In the genomic region with DNA sequence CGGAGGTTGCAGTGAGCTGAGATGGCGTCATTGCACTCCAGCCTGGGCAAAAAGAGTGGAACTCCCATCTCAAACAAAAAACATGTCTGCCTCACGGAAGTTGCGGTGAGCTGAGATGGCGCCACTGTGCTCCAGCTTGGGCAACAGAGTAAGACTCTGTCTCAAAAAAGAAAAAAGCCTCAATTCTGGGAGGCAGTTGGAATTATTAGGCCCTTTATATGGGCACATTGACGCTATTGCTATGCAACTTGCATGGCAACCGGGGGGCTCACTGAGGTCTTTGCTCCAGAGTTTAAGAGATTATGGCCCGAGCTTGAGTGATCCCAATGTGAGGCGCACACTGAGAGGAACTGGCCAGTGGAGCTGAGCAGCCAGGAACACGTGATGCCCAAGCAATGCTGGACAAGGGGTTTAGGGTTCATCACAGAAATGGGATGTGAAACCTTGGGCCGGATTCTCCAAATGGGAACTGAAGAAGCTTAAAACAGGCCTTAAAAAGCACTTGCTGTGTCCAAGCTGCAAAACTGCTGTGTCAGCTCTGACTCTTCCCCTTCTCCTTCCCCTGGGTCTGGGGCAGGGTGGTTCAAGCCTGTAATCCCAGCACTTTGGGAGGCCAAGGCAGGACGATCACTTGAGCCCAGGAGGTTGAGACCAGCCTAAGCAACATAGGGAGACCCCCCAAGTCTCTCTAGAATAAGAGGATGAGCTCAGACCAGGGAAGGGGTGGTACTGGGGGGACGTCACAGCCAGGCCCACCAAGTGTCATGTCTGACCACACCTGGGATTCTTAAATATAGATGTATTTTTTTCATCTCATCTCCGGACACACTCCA, we compare ENCODE assay signal across 8 cellular contexts. TPM values are rescaled to one million over a fixed set of nuclear protein-coding genes. Genes with fewer than 3 reads are reported as not detected.
DNase-seq lines count a peak whose midpoint lies in the region; ATAC-seq and TF ChIP-seq lines count a peak whose summit lies in the region.

No MANE protein-coding gene starts in this region.

- no peak for ATAC-seq in activated naive CD8-positive, alpha-beta T cell treated with anti-CD3 and anti-CD28 coated beads, Interleukin-2, amount 10 ng/mL, durations not matched to agents 7 days and 5 days (ENCODE audit: low read depth)
- ATAC-seq in HG02981 (IDR thresholded peaks at IDR 0.05; ENCODE audit: unreplicated experiment), result no peak

- intact Hi-C loops in testis (cut with DNase I; ENCODE audit: low total_unique reads), result no loop called here

- POLR2A ChIA-PET in activated naive CD8-positive, alpha-beta T cell treated with anti-CD3 and anti-CD28 coated beads, Interleukin-2, amount 10 ng/mL, durations not matched to agents 7 days and 5 days (lab: Charles Lee), result interaction anchor here (0.5 to 2.6 kb wide), 5 partner anchors 25 to 188 kb away, joined by 3 to 14 read pairs (median 6); a partner anchor contains a TSS

- no peaks in the 10 kb centered on the region for H3K36me3 ChIP-seq in testis (ENCODE audit: low read depth, missing control alignments)

- TF ChIP-seq POLR2A in testis (IDR thresholded peaks at IDR 0.05), result no peak

- no peak overlapping the region for H3K4me3 ChIP-seq in HL-60 (replicated peaks; ENCODE audit: insufficient read depth, low read length)
- no peak overlapping the region for H3K4me3 ChIP-seq in testis

- peak overlapping the region; percentile 87 for H3K4me3 Mint-ChIP-seq in activated naive CD8-positive, alpha-beta T cell treated with anti-CD3 and anti-CD28 coated beads, Interleukin-2, amount 10 ng/mL, durations not matched to agents 7 days and 5 days

- peaks cover 39% of the 10 kb centered on the region for H3K4me1 Mint-ChIP-seq in activated naive CD8-positive, alpha-beta T cell treated with anti-CD3 and anti-CD28 coated beads, Interleukin-2, amount 10 ng/mL, durations not matched to agents 7 days and 5 days

- H3K9me3 Mint-ChIP-seq in activated naive CD8-positive, alpha-beta T cell treated with anti-CD3 and anti-CD28 coated beads, Interleukin-2, amount 10 ng/mL, durations not matched to agents 7 days and 5 days, result no peaks in the 10 kb centered on the region

- H3K9me3 ChIP-seq in testis, result no peaks in the 10 kb centered on the region

- DNase-seq in AG09319 (ENCODE audit: extremely low read depth, low read depth), result peak; percentile 56
- DNase-seq in HL-60 (ENCODE audit: low read depth in 1 of 2, low spot score in 1 of 2), result peak; percentile 81 to 91
- DNase-seq in activated naive CD8-positive, alpha-beta T cell treated with anti-CD3 and anti-CD28 coated beads, Interleukin-2, amount 10 ng/mL, durations not matched to agents 7 days and 5 days, result no peak
- DNase-seq in iris pigment epithelial cell (ENCODE audit: low read depth), result peak; percentile 65
- peak; percentile 59 for DNase-seq in testis
- DNase-seq in foreskin melanocyte, result no peak
- no peak for DNase-seq in stimulated activated CD4-positive, alpha-beta T cell treated with anti-CD3 and anti-CD28 coated beads, Interleukin-4, amount 100 ng/mL, for 24 hours

- H3K27ac Mint-ChIP-seq in activated naive CD8-positive, alpha-beta T cell treated with anti-CD3 and anti-CD28 coated beads, Interleukin-2, amount 10 ng/mL, durations not matched to agents 7 days and 5 days, result peak overlapping the region; percentile 0

- H3K27me3 ChIP-seq in HL-60 (ENCODE audit: insufficient read depth, poor library complexity, severe bottlenecking) (no peaks in the 10 kb centered on the region), testis (no peaks in the 10 kb centered on the region)

- WGBS in testis, 2 donors, result 72 to 80% methylated on average over 14 of the region's 14 CpGs

- H3K36me3 Mint-ChIP-seq in activated naive CD8-positive, alpha-beta T cell treated with anti-CD3 and anti-CD28 coated beads, Interleukin-2, amount 10 ng/mL, durations not matched to agents 7 days and 5 days, result peaks cover 22% of the 10 kb centered on the region

- no peaks in the 10 kb centered on the region for H3K27me3 Mint-ChIP-seq in activated naive CD8-positive, alpha-beta T cell treated with anti-CD3 and anti-CD28 coated beads, Interleukin-2, amount 10 ng/mL, durations not matched to agents 7 days and 5 days

- H3K27ac ChIP-seq in HL-60 (replicated peaks) (peak overlapping the region; percentile 91), testis (peak overlapping the region in 1 of 2 donors; percentile 93)

- peaks cover 26% of the 10 kb centered on the region for H3K4me1 ChIP-seq in testis

- TF ChIP-seq CTCF in AG09319 (IDR thresholded peaks at IDR 0.05; ENCODE audit: low read depth, low read length), result no peak
- no peak for TF ChIP-seq CTCF in HL-60 (IDR thresholded peaks at IDR 0.05; ENCODE audit: insufficient read depth, low read length)
- no peak for TF ChIP-seq CTCF in testis (IDR thresholded peaks at IDR 0.05)

RNA-seq across cellular contexts. Expression of a gene that starts 2.5 kb away (rescaled TPM):
- 1,000 to 10,000 TPM; 1,232 to 1,343 TPM for total RNA-seq in activated naive CD8-positive, alpha-beta T cell treated with anti-CD3 and anti-CD28 coated beads, Interleukin-2, amount 10 ng/mL, durations not matched to agents 7 days and 5 days
- total RNA-seq in testis, result 100 to 1,000 TPM; 746 to 935 TPM
- 1,424 TPM for polyA plus RNA-seq in testis (ENCODE audit: insufficient read depth, low read depth, low replicate concordance)

RNA-seq across cellular contexts. Expression of a gene that starts 12.9 kb away (rescaled TPM):
- total RNA-seq in activated naive CD8-positive, alpha-beta T cell treated with anti-CD3 and anti-CD28 coated beads, Interleukin-2, amount 10 ng/mL, durations not matched to agents 7 days and 5 days, result 100 to 1,000 TPM; 285 to 296 TPM
- total RNA-seq in testis, result 10 to 100 TPM; 50.1 to 52.1 TPM
- 48.7 TPM for polyA plus RNA-seq in testis (ENCODE audit: insufficient read depth, low read depth, low replicate concordance)

RNA-seq across cellular contexts. Expression of a gene that starts 25.5 kb away (rescaled TPM):
- 10 to 100 TPM; 58.0 to 63.1 TPM for total RNA-seq in activated naive CD8-positive, alpha-beta T cell treated with anti-CD3 and anti-CD28 coated beads, Interleukin-2, amount 10 ng/mL, durations not matched to agents 7 days and 5 days
- total RNA-seq in testis, result 10 to 100 TPM; 21.1 to 23.6 TPM
- 13.8 TPM for polyA plus RNA-seq in testis (ENCODE audit: insufficient read depth, low read depth, low replicate concordance)

RNA-seq across cellular contexts. Expression of a gene that starts 26.1 kb away (rescaled TPM):
- 10 to 100 TPM; 71.3 to 76.1 TPM for total RNA-seq in activated naive CD8-positive, alpha-beta T cell treated with anti-CD3 and anti-CD28 coated beads, Interleukin-2, amount 10 ng/mL, durations not matched to agents 7 days and 5 days
- 100 to 1,000 TPM; 299 to 395 TPM for total RNA-seq in testis
- 528 TPM for polyA plus RNA-seq in testis (ENCODE audit: insufficient read depth, low read depth, low replicate concordance)

RNA-seq across cellular contexts. Expression of a gene that starts 34.1 kb away (rescaled TPM):
- total RNA-seq in activated naive CD8-positive, alpha-beta T cell treated with anti-CD3 and anti-CD28 coated beads, Interleukin-2, amount 10 ng/mL, durations not matched to agents 7 days and 5 days, result 1 to 10 TPM; 1.7 to 2.6 TPM
- 1 to 10 TPM; 2.3 to 2.4 TPM for total RNA-seq in testis
- 3.1 TPM for polyA plus RNA-seq in testis (ENCODE audit: insufficient read depth, low read depth, low replicate concordance)

Comparison
In these comparisons a context has a peak if more than half of its experiments do, and no peak if none do; other contexts are left out.
1. DNase-seq: peak in AG09319 (single experiment), HL-60 (2 of 2), iris pigment epithelial cell (single experiment) and testis (single experiment); none in activated naive CD8-positive, alpha-beta T cell treated with anti-CD3 and anti-CD28 coated beads, Interleukin-2, amount 10 ng/mL, durations not matched to agents 7 days and 5 days (single experiment), foreskin melanocyte (single experiment) and stimulated activated CD4-positive, alpha-beta T cell treated with anti-CD3 and anti-CD28 coated beads, Interleukin-4, amount 100 ng/mL, for 24 hours (single experiment).
2. RNA of a gene that starts 12.9 kb away (total RNA-seq): 285 to 296 TPM in activated naive CD8-positive, alpha-beta T cell treated with anti-CD3 and anti-CD28 coated beads, Interleukin-2, amount 10 ng/mL, durations not matched to agents 7 days and 5 days; 50.1 to 52.1 TPM in testis; every median in the first group is over 4 times any median in the second.